ENCODE assay signal across 8 cellular contexts in the genomic region with DNA sequence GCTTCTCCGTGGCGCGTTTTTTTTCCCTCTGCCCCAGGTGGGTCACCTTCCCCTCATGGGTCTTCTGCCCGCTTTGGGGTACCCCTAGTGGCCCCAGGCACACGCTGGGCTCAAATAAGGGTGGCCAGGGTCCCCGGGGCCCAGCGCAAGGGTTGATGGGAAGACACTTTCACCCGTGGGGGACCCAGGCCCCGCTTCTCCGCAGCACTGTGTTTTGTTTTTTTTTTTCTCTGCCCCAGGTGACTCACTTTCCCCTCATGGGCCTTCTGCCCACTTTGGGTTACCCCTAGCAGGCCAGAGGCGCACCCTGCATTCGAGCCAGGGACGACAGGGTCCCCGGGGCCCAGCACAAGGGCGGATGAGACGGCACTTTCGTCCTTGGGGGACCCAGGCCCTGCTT.
DNase-seq lines count a peak whose midpoint lies in the region; ATAC-seq, FAIRE-seq and TF ChIP-seq lines count a peak whose summit lies in the region.
"Not testable (repeated sequence)": the region's sequence is repeated elsewhere in the genome, so short reads cannot be mapped to it uniquely, and the experiment has no call there.

No MANE protein-coding gene starts in this region.

- not testable (repeated sequence) for H3K4me1 Mint-ChIP-seq in osteocyte (ENCODE audit: unreplicated experiment)

- not testable (repeated sequence) for H3K27me3 Mint-ChIP-seq in osteocyte (ENCODE audit: unreplicated experiment)

- H3K27ac Mint-ChIP-seq in osteocyte (ENCODE audit: unreplicated experiment): not testable (repeated sequence)

- H3K36me3 ChIP-seq in Karpas-422 (ENCODE audit: insufficient read depth, low read length); heart left ventricle; kidney (ENCODE audit: control insufficient read depth in 1 of 2, insufficient read depth in 2 of 2, low read length in 2 of 2); lower lobe of right lung; vagina: not testable (repeated sequence)

- not testable (repeated sequence) for H3K9me3 ChIP-seq in Karpas-422 (ENCODE audit: low read length); heart left ventricle; kidney (ENCODE audit: control insufficient read depth in 1 of 2, low read length in 2 of 2); lower lobe of right lung; vagina

- H3K27me3 ChIP-seq in Karpas-422 (ENCODE audit: low read length); heart left ventricle; lower lobe of right lung (ENCODE audit: low read depth); vagina: not testable (repeated sequence)

- FAIRE-seq in kidney (lab: Jason Lieb, UNC): not testable (repeated sequence)

- not testable (repeated sequence) for H3K4me1 ChIP-seq in Karpas-422 (ENCODE audit: low read length); heart left ventricle; kidney (ENCODE audit: control insufficient read depth in 1 of 2, insufficient read depth in 1 of 2, low read depth in 1 of 2, low read length in 2 of 2); lower lobe of right lung; vagina

- DNase-seq in Karpas-422: peak; percentile 6
- DNase-seq in activated effector memory CD4-positive, alpha-beta T cell treated with anti-CD3 and anti-CD28 coated beads, Interleukin-2, amount 50 U/mL, for 16 hours: peak; percentile 49
- peak; percentile 0 for DNase-seq in fibroblast of gingiva (ENCODE audit: low read depth)
- peak in 3 of 5 donors; percentile 9 to 28 (median 14) for DNase-seq in heart left ventricle
- DNase-seq in kidney: peak; percentile 29
- peak; percentile 20 for DNase-seq in lower lobe of right lung
- DNase-seq in osteocyte (ENCODE audit: extremely low spot score, unreplicated experiment): peak; percentile 81
- peak; percentile 43 to 47 for DNase-seq in vagina (ENCODE audit: extremely low spot score in 2 of 2)

- not testable (repeated sequence) for H3K79me2 ChIP-seq in Karpas-422 (ENCODE audit: low read length)

- H3K36me3 Mint-ChIP-seq in osteocyte (ENCODE audit: unreplicated experiment): not testable (repeated sequence)

- 91 to 96% (median 95%) methylated on average over 17 of the region's 17 CpGs for WGBS in heart left ventricle, 4 donors

- H3K9ac ChIP-seq in Karpas-422 (ENCODE audit: low read length); kidney (ENCODE audit: low read length in 2 of 2): not testable (repeated sequence)

- H4K20me1 ChIP-seq in Karpas-422 (ENCODE audit: insufficient read depth, low read depth, low read length): not testable (repeated sequence)

- not testable (repeated sequence) for H2AFZ ChIP-seq in Karpas-422 (ENCODE audit: low read length)

- intact Hi-C loops in heart left ventricle (cut with DNase I); kidney (cut with DNase I); lower lobe of right lung (cut with DNase I); vagina (cut with DNase I): not testable (repeated sequence)

- not testable (repeated sequence) for TF ChIP-seq POLR2A in heart left ventricle (IDR thresholded peaks at IDR 0.05); vagina (IDR thresholded peaks at IDR 0.05)

- H3K4me2 ChIP-seq in Karpas-422 (ENCODE audit: low read depth, low read length, poor library complexity, severe bottlenecking): not testable (repeated sequence)

- H3K27ac ChIP-seq in Karpas-422 (ENCODE audit: low read length); heart left ventricle; kidney (ENCODE audit: low read depth in 2 of 2, low read length in 2 of 2); lower lobe of right lung; vagina: not testable (repeated sequence)

- H3K4me3 Mint-ChIP-seq in osteocyte (ENCODE audit: unreplicated experiment): not testable (repeated sequence)

- ATAC-seq in heart left ventricle, lower lobe of right lung: not testable (repeated sequence)

- not testable (repeated sequence) for H3K9me3 Mint-ChIP-seq in osteocyte (ENCODE audit: unreplicated experiment)

- not testable (repeated sequence) for H3K9me2 ChIP-seq in Karpas-422 (replicated peaks; ENCODE audit: insufficient read depth, low read length)

- H3K4me3 ChIP-seq in Karpas-422 (ENCODE audit: low read length); heart left ventricle; kidney (ENCODE audit: low read length in 2 of 2); lower lobe of right lung; vagina: not testable (repeated sequence)

- not testable (repeated sequence) for TF ChIP-seq CTCF in heart left ventricle (IDR thresholded peaks at IDR 0.05); kidney (IDR thresholded peaks at IDR 0.05; ENCODE audit: borderline replicate concordance, extremely low read depth, insufficient read depth); lower lobe of right lung (IDR thresholded peaks at IDR 0.05); osteocyte (IDR thresholded peaks at IDR 0.05); vagina (IDR thresholded peaks at IDR 0.05)

Comparison
In these comparisons a context has a peak if more than half of its experiments do, and no peak if none do; other contexts are left out.
1. DNase-seq: peak in every context shown above with its lines; median percentile 81 in osteocyte; 49 in activated effector memory CD4-positive, alpha-beta T cell treated with anti-CD3 and anti-CD28 coated beads, Interleukin-2, amount 50 U/mL, for 16 hours; 45 in vagina; 29 in kidney; 20 in lower lobe of right lung; 14 in heart left ventricle; 6 in Karpas-422; 0 in fibroblast of gingiva.